9 cellular contexts compared by ENCODE assay signal in genomic region chr9:14027114-14027812, GRCh38.
A peak's percentile ranks its signal among the peaks of the same experiment; 100 is the strongest.
DNase-seq lines count a peak whose midpoint lies in the region; ATAC-seq and TF ChIP-seq lines count a peak whose summit lies in the region.
"Had no signal": no experiment of that assay in that cellular context is flagged by ENCODE, and none has a peak within 500 bp of the region (broad histone marks: within the 10 kb centered on the region; RNA-seq: fewer than 3 reads in every experiment).

No MANE protein-coding gene starts in this region.

- no peaks in the 10 kb centered on the region for H3K9me3 ChIP-seq in sigmoid colon
- H3K9me3 ChIP-seq: uterus had no signal

- no peaks in the 10 kb centered on the region for H3K36me3 ChIP-seq in sigmoid colon
- H3K36me3 ChIP-seq: uterus had no signal

- no peak for TF ChIP-seq EP300 in sigmoid colon (IDR thresholded peaks at IDR 0.05)

- H3K27me3 ChIP-seq in sigmoid colon, result no peaks in the 10 kb centered on the region
- H3K27me3 ChIP-seq: uterus had no signal

- no peak for TF ChIP-seq CTCF in sigmoid colon (IDR thresholded peaks at IDR 0.05)

- WGBS in sigmoid colon, 2 donors, result 7 to 56% methylated on average over 4 of the region's 4 CpGs

- peaks cover 2 to 43% (median 22%) of the 10 kb centered on the region in 4 donors for H3K4me1 ChIP-seq in sigmoid colon
- H3K4me1 ChIP-seq: uterus had no signal

- intact Hi-C loops in sigmoid colon (cut with DNase I), result no loop called here

- peak overlapping the region in 1 of 4 donors; percentile 9 for H3K27ac ChIP-seq in sigmoid colon

- TF ChIP-seq POLR2A in sigmoid colon (IDR thresholded peaks at IDR 0.05), result no peak

- ATAC-seq in HG02798 (IDR thresholded peaks at IDR 0.05; ENCODE audit: poor library complexity, unreplicated experiment), result no peak
- ATAC-seq in GM19463 (IDR thresholded peaks at IDR 0.05; ENCODE audit: unreplicated experiment), result no peak

- DNase-seq in HT-29 (ENCODE audit: low spot score) (peak; percentile 75), amniotic epithelial cell (ENCODE audit: low read depth) (peak; percentile 8), iPS-NIHi11 (ENCODE audit: low spot score) (peak; percentile 18), sigmoid colon (peak; percentile 75), NOMO-1 treated with dmso at 0.1 percent for 144 hours (lab: John Stamatoyannopoulos, UW; ENCODE audit: unreplicated experiment) (no peak)
- no peak for DNase-seq in stimulated activated CD4-positive, alpha-beta T cell treated with anti-CD3 and anti-CD28 coated beads, Interleukin-4, amount 100 ng/mL, for 4 hours

- H3K4me3 ChIP-seq in sigmoid colon, result no peak overlapping the region
- H3K4me3 ChIP-seq: uterus had no signal

Comparison
In these comparisons a context has a peak if more than half of its experiments do, and no peak if none do; other contexts are left out.
1. DNase-seq: peak in HT-29 (single experiment), amniotic epithelial cell (single experiment), iPS-NIHi11 (single experiment) and sigmoid colon (single experiment); none in stimulated activated CD4-positive, alpha-beta T cell treated with anti-CD3 and anti-CD28 coated beads, Interleukin-4, amount 100 ng/mL, for 4 hours (0 of 2) and NOMO-1 treated with dmso at 0.1 percent for 144 hours (single experiment).